Comparison of ENCODE assay signal across 8 cellular contexts in the genomic region with DNA sequence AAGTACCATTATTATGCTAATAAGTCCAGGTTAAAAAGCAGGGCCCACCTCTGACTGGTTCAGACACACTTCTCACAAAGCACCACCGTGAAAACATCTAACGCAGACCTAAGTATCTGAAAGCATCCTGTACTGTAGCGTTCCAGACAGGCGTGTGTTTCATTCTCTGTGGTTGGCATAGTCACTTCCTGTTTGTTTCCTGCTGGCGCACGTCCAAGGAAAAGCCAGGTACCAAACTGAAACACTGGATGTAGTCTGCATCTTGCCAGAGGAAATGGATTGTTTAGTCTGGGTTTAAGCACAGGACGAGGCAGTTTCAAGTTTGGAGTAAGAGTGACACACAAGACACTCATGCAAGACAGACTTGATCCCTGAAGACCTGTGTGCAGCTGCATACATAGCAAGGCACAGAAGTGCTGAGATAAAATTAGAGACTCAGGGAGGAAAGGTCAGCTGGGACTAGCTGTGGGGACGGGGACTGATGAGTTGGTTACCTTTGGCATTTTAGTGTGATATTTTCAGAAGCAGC. TPM values are rescaled to one million over a fixed set of nuclear protein-coding genes. Genes with fewer than 3 reads are reported as not detected.
DNase-seq lines count a peak whose midpoint lies in the region; ATAC-seq and TF ChIP-seq lines count a peak whose summit lies in the region.

No MANE protein-coding gene starts in this region.

- TF ChIP-seq CTCF in BE2C (IDR thresholded peaks at IDR 0.05; ENCODE audit: low read depth, low read length) (no peak), transverse colon (IDR thresholded peaks at IDR 0.05) (no peak)

- WGBS in transverse colon (ENCODE audit: low coverage in 1 of 2), 2 donors: 16 to 17% methylated on average over 3 to 8 of the region's 8 CpGs

- ATAC-seq in GM21619 (IDR thresholded peaks at IDR 0.05; ENCODE audit: unreplicated experiment) (peak; percentile 73), GM18517 (IDR thresholded peaks at IDR 0.05; ENCODE audit: unreplicated experiment) (no peak)
- ATAC-seq in natural killer cell treated with Interleukin-12 subunit alpha and Interleukin-12 subunit beta and Interleukin-15 and Interleukin-18, amount 100 ng/mL, for 72 hours: peak; percentile 80 to 83

- peaks cover 37 to 45% of the 10 kb centered on the region in 2 donors for H3K4me1 Mint-ChIP-seq in natural killer cell treated with Interleukin-12 subunit alpha and Interleukin-12 subunit beta and Interleukin-15 and Interleukin-18, amount 100 ng/mL, for 72 hours (ENCODE audit: low read depth in 2 of 2)

- H3K9me3 ChIP-seq in BE2C (no peaks in the 10 kb centered on the region), transverse colon (no peaks in the 10 kb centered on the region)

- peaks cover under 1% of the 10 kb centered on the region for H3K9me3 Mint-ChIP-seq in natural killer cell treated with Interleukin-12 subunit alpha and Interleukin-12 subunit beta and Interleukin-15 and Interleukin-18, amount 100 ng/mL, for 72 hours

- H3K27me3 Mint-ChIP-seq in natural killer cell treated with Interleukin-12 subunit alpha and Interleukin-12 subunit beta and Interleukin-15 and Interleukin-18, amount 100 ng/mL, for 72 hours: no peaks in the 10 kb centered on the region

- no peak for TF ChIP-seq EP300 in transverse colon (IDR thresholded peaks at IDR 0.05; ENCODE audit: low read depth)

- intact Hi-C loops in transverse colon (cut with DNase I; ENCODE audit: low total_unique reads): no loop called here

- H3K4me1 ChIP-seq in BE2C (peaks cover 8% of the 10 kb centered on the region), transverse colon (peaks cover 0 to 10% (median 4%) of the 10 kb centered on the region in 4 donors)

- no peaks in the 10 kb centered on the region for H3K36me3 ChIP-seq in BE2C
- no peaks in the 10 kb centered on the region for H3K36me3 ChIP-seq in transverse colon

- TF ChIP-seq POLR2A in transverse colon (IDR thresholded peaks at IDR 0.05): no peak

- H3K27me3 ChIP-seq in BE2C (no peaks in the 10 kb centered on the region), transverse colon (no peaks in the 10 kb centered on the region)

- peak overlapping the region in 1 of 4 donors; percentile 5 for H3K27ac ChIP-seq in transverse colon

- in situ Hi-C loops in transverse colon (cut with MboI; ENCODE audit: low pct_ligation_motif_present in 1 of 4, low pct_unique_long_range_greater_than_20kb in 1 of 4, low sequenced_read_pairs in 3 of 4): loop anchor here in 2 of 4 donors (25.0 kb wide), 2 partner anchors 492 to 517 kb away; a partner anchor contains a TSS

- DNase-seq in BE2C (peak; percentile 75), NCI-H128 (lab: John Stamatoyannopoulos, UW; ENCODE audit: unreplicated experiment) (peak; percentile 72), cerebellar cortex (ENCODE audit: low spot score) (peak; percentile 24), transverse colon (peak; percentile 44)
- peak; percentile 40 for DNase-seq in activated CD4-positive, CD25-positive, alpha-beta regulatory T cell treated with anti-CD3 and anti-CD28 coated beads, Interleukin-2, amount 50 U/mL, for 16 hours (ENCODE audit: low read depth, low spot score)
- peak; percentile 69 for DNase-seq in natural killer cell treated with Interleukin-12 subunit alpha and Interleukin-12 subunit beta and Interleukin-15 and Interleukin-18, amount 100 ng/mL, for 72 hours (ENCODE audit: low spot score)

- peak overlapping the region; percentile 60 for H3K4me3 Mint-ChIP-seq in natural killer cell treated with Interleukin-12 subunit alpha and Interleukin-12 subunit beta and Interleukin-15 and Interleukin-18, amount 100 ng/mL, for 72 hours

- H3K4me3 ChIP-seq in BE2C (ENCODE audit: low read depth, low read length) (peak overlapping the region; percentile 19; the same call in 1 of the 2 replicates), transverse colon (no peak overlapping the region)

- H3K27ac Mint-ChIP-seq in natural killer cell treated with Interleukin-12 subunit alpha and Interleukin-12 subunit beta and Interleukin-15 and Interleukin-18, amount 100 ng/mL, for 72 hours: peak overlapping the region; percentile 61 to 93

- peaks cover 18% of the 10 kb centered on the region for H3K36me3 Mint-ChIP-seq in natural killer cell treated with Interleukin-12 subunit alpha and Interleukin-12 subunit beta and Interleukin-15 and Interleukin-18, amount 100 ng/mL, for 72 hours

RNA-seq across cellular contexts. Expression of a gene that starts 23.3 kb away (rescaled TPM):
- polyA plus RNA-seq in BE2C (2012; ENCODE audit: insufficient read depth, insufficient read length, low read depth): 30.0 TPM
- 10 to 100 TPM; 30.2 to 68.1 TPM for total RNA-seq in natural killer cell treated with Interleukin-12 subunit alpha and Interleukin-12 subunit beta and Interleukin-15 and Interleukin-18, amount 100 ng/mL, for 72 hours
- total RNA-seq in transverse colon: 10 to 100 TPM in 2 of 4 donors, 1 to 10 TPM in 1, under 1 TPM in 1; 0.40 to 13.2 (median 7.2) TPM

Comparison
In these comparisons a context has a peak if more than half of its experiments do, and no peak if none do; other contexts are left out.
1. DNase-seq: peak in every context shown above with its lines; median percentile 75 in BE2C; 72 in NCI-H128; 69 in natural killer cell treated with Interleukin-12 subunit alpha and Interleukin-12 subunit beta and Interleukin-15 and Interleukin-18, amount 100 ng/mL, for 72 hours; 44 in transverse colon; 40 in activated CD4-positive, CD25-positive, alpha-beta regulatory T cell treated with anti-CD3 and anti-CD28 coated beads, Interleukin-2, amount 50 U/mL, for 16 hours; 24 in cerebellar cortex.